In genomic region chr3:46607603-46608028, GRCh38 we compare ENCODE assay signal across 1 cellular context.
A peak's percentile ranks its signal among the peaks of the same experiment; 100 is the strongest.
TF ChIP-seq lines count a peak whose summit lies in the region.

No MANE protein-coding gene starts in this region.

TF ChIP-seq in K562, 482 proteins besides CTCF, POLR2A, EP300 and RAD21 (continued from another document):
- TF ChIP-seq HNRNPLL (IDR thresholded peaks at IDR 0.05; ENCODE audit: low read depth, low read length, poor library complexity, severe bottlenecking) = peak; percentile 19
- TF ChIP-seq ZNF589 (CRISPR knock-in tag; IDR thresholded peaks at IDR 0.05; ENCODE audit: low read depth) = peak; percentile 91
- peak; percentile 94 for TF ChIP-seq ZNF584 (CRISPR knock-in tag; IDR thresholded peaks at IDR 0.05; ENCODE audit: low read depth)
- TF ChIP-seq L3MBTL2 (IDR thresholded peaks at IDR 0.05) = peak; percentile 54; the same call in 1 of the 2 replicates
- 0 out of 2 replicates have a peak, but pooled peaks have one; percentile 12 for TF ChIP-seq BHLHE40 (IDR thresholded peaks at IDR 0.05; ENCODE audit: low read length)
- TF ChIP-seq RUNX1 (IDR thresholded peaks at IDR 0.05; ENCODE audit: low read depth) = no peak
- TF ChIP-seq SNAPC5 (CRISPR knock-in tag; IDR thresholded peaks at IDR 0.05) = no peak
- 0 out of 2 replicates have a peak, but pooled peaks have one; percentile 38 for TF ChIP-seq GABPA (tag; conservative IDR thresholded peaks at IDR 0.05; ENCODE audit: low read depth)
- no peak for TF ChIP-seq CBX2 (IDR thresholded peaks at IDR 0.05; ENCODE audit: insufficient read depth, low read length, poor library complexity, severe bottlenecking)
- TF ChIP-seq HOXB6 (CRISPR knock-in tag; IDR thresholded peaks at IDR 0.05; ENCODE audit: borderline replicate concordance) = no peak
- TF ChIP-seq PHB (CRISPR knock-in tag; IDR thresholded peaks at IDR 0.05) = no peak
- TF ChIP-seq HDAC8 (tag; IDR thresholded peaks at IDR 0.05) = peak; percentile 29; the same call in 1 of the 2 replicates
- TF ChIP-seq SAFB (IDR thresholded peaks at IDR 0.05; ENCODE audit: borderline replicate concordance, low read depth, low read length) = no peak
- TF ChIP-seq CTBP1 (IDR thresholded peaks at IDR 0.05; ENCODE audit: borderline replicate concordance) = peak; percentile 72; the same call in 1 of the 2 replicates
- TF ChIP-seq ZNF239 (CRISPR knock-in tag; IDR thresholded peaks at IDR 0.05) = peak; percentile 54; the same call in 1 of the 2 replicates
- TF ChIP-seq NCOA2 (IDR thresholded peaks at IDR 0.05; ENCODE audit: partially characterized antibody in 2 of 2) = no peak
- TF ChIP-seq STAT5B (CRISPR knock-in tag; IDR thresholded peaks at IDR 0.05) = no peak
- TF ChIP-seq EZH2 (IDR thresholded peaks at IDR 0.05; ENCODE audit: borderline replicate concordance, low read depth, low read length) = no peak
- TF ChIP-seq ZNF764 (CRISPR knock-in tag; IDR thresholded peaks at IDR 0.05; ENCODE audit: low read depth) = no peak
- TF ChIP-seq, protein P1, sequence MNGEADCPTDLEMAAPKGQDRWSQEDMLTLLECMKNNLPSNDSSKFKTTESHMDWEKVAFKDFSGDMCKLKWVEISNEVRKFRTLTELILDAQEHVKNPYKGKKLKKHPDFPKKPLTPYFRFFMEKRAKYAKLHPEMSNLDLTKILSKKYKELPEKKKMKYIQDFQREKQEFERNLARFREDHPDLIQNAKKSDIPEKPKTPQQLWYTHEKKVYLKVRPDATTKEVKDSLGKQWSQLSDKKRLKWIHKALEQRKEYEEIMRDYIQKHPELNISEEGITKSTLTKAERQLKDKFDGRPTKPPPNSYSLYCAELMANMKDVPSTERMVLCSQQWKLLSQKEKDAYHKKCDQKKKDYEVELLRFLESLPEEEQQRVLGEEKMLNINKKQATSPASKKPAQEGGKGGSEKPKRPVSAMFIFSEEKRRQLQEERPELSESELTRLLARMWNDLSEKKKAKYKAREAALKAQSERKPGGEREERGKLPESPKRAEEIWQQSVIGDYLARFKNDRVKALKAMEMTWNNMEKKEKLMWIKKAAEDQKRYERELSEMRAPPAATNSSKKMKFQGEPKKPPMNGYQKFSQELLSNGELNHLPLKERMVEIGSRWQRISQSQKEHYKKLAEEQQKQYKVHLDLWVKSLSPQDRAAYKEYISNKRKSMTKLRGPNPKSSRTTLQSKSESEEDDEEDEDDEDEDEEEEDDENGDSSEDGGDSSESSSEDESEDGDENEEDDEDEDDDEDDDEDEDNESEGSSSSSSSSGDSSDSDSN (IDR thresholded peaks at IDR 0.05; ENCODE audit: borderline replicate concordance in 1 of 2, low read depth in 2 of 2, low read length in 2 of 2) = 0 out of 4 replicates have a peak, but pooled peaks of 1 of the 2 experiments have one; percentile 31
- TF ChIP-seq TEAD2 (tag; IDR thresholded peaks at IDR 0.05) = no peak
- no peak for TF ChIP-seq TAF7 (tag; IDR thresholded peaks at IDR 0.05)
- peak; percentile 1; the same call in 1 of the 2 replicates for TF ChIP-seq ZNF644 (tag; IDR thresholded peaks at IDR 0.05; ENCODE audit: low read depth)
- no peak for TF ChIP-seq ASH1L (IDR thresholded peaks at IDR 0.05; ENCODE audit: borderline replicate concordance, low read depth, partially characterized antibody)
- TF ChIP-seq CGGBP1 (CRISPR knock-in tag; IDR thresholded peaks at IDR 0.05) = no peak
- TF ChIP-seq ATF7 (IDR thresholded peaks at IDR 0.05) = peak; percentile 64
- no peak for TF ChIP-seq ETS2 (tag; IDR thresholded peaks at IDR 0.05; ENCODE audit: borderline replicate concordance, poor library complexity, severe bottlenecking)
- no peak for TF ChIP-seq TRIM28 (IDR thresholded peaks at IDR 0.05)
- no peak for TF ChIP-seq SMAD2 (IDR thresholded peaks at IDR 0.05; ENCODE audit: low read depth, low read length)
- TF ChIP-seq FOXM1 (IDR thresholded peaks at IDR 0.05; ENCODE audit: low read depth) = no peak
- no peak for TF ChIP-seq FOXM1 (CRISPR knock-in tag; IDR thresholded peaks at IDR 0.05; ENCODE audit: low read depth)
- peak; percentile 74 for TF ChIP-seq ZSCAN32 (CRISPR knock-in tag; IDR thresholded peaks at IDR 0.05)
- TF ChIP-seq, protein P2, sequence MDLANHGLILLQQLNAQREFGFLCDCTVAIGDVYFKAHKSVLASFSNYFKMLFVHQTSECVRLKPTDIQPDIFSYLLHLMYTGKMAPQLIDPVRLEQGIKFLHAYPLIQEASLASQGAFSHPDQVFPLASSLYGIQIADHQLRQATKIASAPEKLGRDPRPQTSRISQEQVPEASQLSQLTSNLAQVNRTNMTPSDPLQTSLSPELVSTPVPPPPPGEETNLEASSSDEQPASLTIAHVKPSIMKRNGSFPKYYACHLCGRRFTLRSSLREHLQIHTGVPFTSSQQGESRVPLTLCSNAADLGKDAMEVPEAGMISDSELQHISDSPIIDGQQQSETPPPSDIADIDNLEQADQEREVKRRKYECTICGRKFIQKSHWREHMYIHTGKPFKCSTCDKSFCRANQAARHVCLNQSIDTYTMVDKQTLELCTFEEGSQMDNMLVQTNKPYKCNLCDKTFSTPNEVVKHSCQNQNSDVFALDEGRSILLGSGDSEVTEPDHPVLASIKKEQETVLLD (IDR thresholded peaks at IDR 0.05) = no peak
- no peak for TF ChIP-seq MEF2D (tag; conservative IDR thresholded peaks at IDR 0.05; ENCODE audit: low read depth)
- TF ChIP-seq ETV5 (CRISPR knock-in tag; IDR thresholded peaks at IDR 0.05; ENCODE audit: low read depth) = no peak
- peak; percentile 93 for TF ChIP-seq ATF4 (CRISPR knock-in tag; IDR thresholded peaks at IDR 0.05)
- TF ChIP-seq AFF4 (CRISPR knock-in tag; IDR thresholded peaks at IDR 0.05) = no peak
- peak; percentile 61; the same call in 1 of the 2 replicates for TF ChIP-seq HMBOX1 (IDR thresholded peaks at IDR 0.05)
TF ChIP-seq in K562: peak in this region for 30.
